ENCODE assay signal across 17 cellular contexts in genomic region chr2:213166109-213166508, GRCh38. TPM values are rescaled to one million over a fixed set of nuclear protein-coding genes. Genes with fewer than 3 reads are reported as not detected.
A peak's percentile ranks its signal among the peaks of the same experiment; 100 is the strongest.
DNase-seq lines count a peak whose midpoint lies in the region; ATAC-seq and TF ChIP-seq lines count a peak whose summit lies in the region.
"Had no signal": no experiment of that assay in that cellular context is flagged by ENCODE, and none has a peak within 500 bp of the region (broad histone marks: within the 10 kb centered on the region; RNA-seq: fewer than 3 reads in every experiment).

No MANE protein-coding gene starts in this region.

- peaks cover 4% of the 10 kb centered on the region for H3K36me3 Mint-ChIP-seq in T-helper 17 cell (ENCODE audit: low read depth)
- H3K36me3 Mint-ChIP-seq in nephron progenitor cell (ENCODE audit: low read depth), result no peaks in the 10 kb centered on the region
- H3K36me3 Mint-ChIP-seq: CD4-positive, alpha-beta memory T cell had no signal

- H3K36me3 ChIP-seq in mammary epithelial cell (ENCODE audit: insufficient read depth, low read length), result peaks cover 2% of the 10 kb centered on the region
- no peaks in the 10 kb centered on the region for H3K36me3 ChIP-seq in mucosa of descending colon (ENCODE audit: low read depth)
- H3K36me3 ChIP-seq: heart right ventricle, right lobe of liver had no signal

- BruUV-seq in mammary epithelial cell (replicated peaks; lab: Mats Ljungman, UMichigan), result no TSS peak

- H3K27me3 Mint-ChIP-seq in T-helper 17 cell (peaks cover 5% of the 10 kb centered on the region), nephron progenitor cell (ENCODE audit: low read depth, poor library complexity) (no peaks in the 10 kb centered on the region)
- H3K27me3 Mint-ChIP-seq: activated naive CD8-positive, alpha-beta T cell treated with anti-CD3 and anti-CD28 coated beads, Interleukin-2, amount 50 U/mL, for 24 hours had no signal

- no peak overlapping the region for H3K9ac ChIP-seq in mammary epithelial cell (ENCODE audit: insufficient read depth, low read length)

- H3K4me3 ChIP-seq in mammary epithelial cell (replicated peaks in 1 of 3; ENCODE audit: insufficient read depth in 1 of 3, low read depth in 2 of 3, low read length in 3 of 3), result no peak overlapping the region
- H3K4me3 ChIP-seq in mucosa of descending colon, result no peak overlapping the region
- H3K4me3 ChIP-seq: heart right ventricle, right lobe of liver had no signal

- H3K4me1 Mint-ChIP-seq in T-helper 17 cell (no peaks in the 10 kb centered on the region), nephron progenitor cell (no peaks in the 10 kb centered on the region)
- H3K4me1 Mint-ChIP-seq: activated naive CD8-positive, alpha-beta T cell treated with anti-CD3 and anti-CD28 coated beads, Interleukin-2, amount 50 U/mL, for 24 hours; CD4-positive, alpha-beta memory T cell had no signal

- ATAC-seq in GM18517 (IDR thresholded peaks at IDR 0.05; ENCODE audit: unreplicated experiment) (peak; percentile 99), GM21423 (IDR thresholded peaks at IDR 0.05; ENCODE audit: unreplicated experiment) (peak; percentile 97), HG03060 (IDR thresholded peaks at IDR 0.05; ENCODE audit: low read depth, unreplicated experiment) (peak; percentile 99), T-helper 17 cell (peak; percentile 25), mucosa of descending colon (no peak)
- ATAC-seq: activated naive CD8-positive, alpha-beta T cell treated with anti-CD3 and anti-CD28 coated beads, Interleukin-2, amount 50 U/mL, for 24 hours; heart right ventricle; right lobe of liver had no signal

- dilution Hi-C loops in mammary epithelial cell (cut with HindIII; ENCODE audit: low sequenced_read_pairs), result no loop called here

- intact Hi-C loops in mammary epithelial cell (cut with micrococcal nuclease) (no loop called here), mucosa of descending colon (cut with DNase I, micrococcal nuclease) (no loop called here)

- H3K27ac Mint-ChIP-seq in T-helper 17 cell (no peak overlapping the region), nephron progenitor cell (no peak overlapping the region)
- H3K27ac Mint-ChIP-seq: activated naive CD8-positive, alpha-beta T cell treated with anti-CD3 and anti-CD28 coated beads, Interleukin-2, amount 50 U/mL, for 24 hours; CD4-positive, alpha-beta memory T cell had no signal

- DNase-seq in T-helper 17 cell (no peak), mammary epithelial cell (no peak), mucosa of descending colon (no peak), NOMO-1 treated with dmso at 0.1 percent for 144 hours (lab: John Stamatoyannopoulos, UW; ENCODE audit: unreplicated experiment) (no peak), nephron progenitor cell (no peak)
- DNase-seq: activated CD4-positive, alpha-beta T cell treated with anti-CD3 and anti-CD28 coated beads, Interleukin-2, amount 50 U/mL, for 1 hour; activated naive CD8-positive, alpha-beta T cell treated with anti-CD3 and anti-CD28 coated beads, Interleukin-2, amount 50 U/mL, for 24 hours; CD4-positive, alpha-beta memory T cell; heart right ventricle; IMR-90; midbrain; NCI-H2107; right lobe of liver; SHP77 treated with DMSO at 0.1 percent for 48 hours had no signal

- H3K4me2 ChIP-seq in mammary epithelial cell (ENCODE audit: insufficient read depth, low read depth, low read length), result no peak overlapping the region

- H3K4me3 Mint-ChIP-seq in T-helper 17 cell (no peak overlapping the region), nephron progenitor cell (no peak overlapping the region)
- H3K4me3 Mint-ChIP-seq: activated naive CD8-positive, alpha-beta T cell treated with anti-CD3 and anti-CD28 coated beads, Interleukin-2, amount 50 U/mL, for 24 hours; CD4-positive, alpha-beta memory T cell had no signal

- H3K27ac ChIP-seq in mammary epithelial cell (ENCODE audit: insufficient read depth, low read depth, low read length), result no peak overlapping the region
- H3K27ac ChIP-seq: heart right ventricle, right lobe of liver had no signal

- H4K20me1 ChIP-seq in mammary epithelial cell (ENCODE audit: insufficient read depth, low read length), result no peaks in the 10 kb centered on the region

- TF ChIP-seq CTCF in mammary epithelial cell (conservative IDR thresholded peaks at IDR 0.05 in 1 of 2, IDR thresholded peaks at IDR 0.05 in 1 of 2; ENCODE audit: extremely low read depth in 1 of 2, insufficient read depth in 1 of 2, low read depth in 1 of 2, low read length in 2 of 2) (no peak), mucosa of descending colon (IDR thresholded peaks at IDR 0.05) (no peak), nephron progenitor cell (IDR thresholded peaks at IDR 0.05) (no peak)

- H3K9me3 ChIP-seq in T-helper 17 cell (ENCODE audit: control insufficient read depth, low read length, poor library complexity, severe bottlenecking), result no peaks in the 10 kb centered on the region
- no peaks in the 10 kb centered on the region for H3K9me3 ChIP-seq in mammary epithelial cell (replicated peaks; ENCODE audit: insufficient read depth, low read length)
- no peaks in the 10 kb centered on the region for H3K9me3 ChIP-seq in mucosa of descending colon
- H3K9me3 ChIP-seq: heart right ventricle, right lobe of liver had no signal

- H2AFZ ChIP-seq in mammary epithelial cell (ENCODE audit: low read depth, low read length), result no peak overlapping the region

- H3K4me1 ChIP-seq in mammary epithelial cell (ENCODE audit: insufficient read depth, low read length), result peaks cover 12% of the 10 kb centered on the region
- no peaks in the 10 kb centered on the region for H3K4me1 ChIP-seq in mucosa of descending colon (ENCODE audit: low read depth)
- H3K4me1 ChIP-seq: heart right ventricle, right lobe of liver had no signal

- in situ Hi-C loops in mammary epithelial cell (cut with MboI; ENCODE audit: low sequenced_read_pairs in 2 of 2), result loop anchor here in 1 of 2 donors (10.0 kb wide), 2 partner anchors 391 to 571 kb away; no protein-coding TSS in a partner anchor

- no peaks in the 10 kb centered on the region for H3K9me3 Mint-ChIP-seq in nephron progenitor cell
- H3K9me3 Mint-ChIP-seq: activated naive CD8-positive, alpha-beta T cell treated with anti-CD3 and anti-CD28 coated beads, Interleukin-2, amount 50 U/mL, for 24 hours had no signal

- H3K79me2 ChIP-seq in mammary epithelial cell (ENCODE audit: insufficient read depth, low read length), result no peaks in the 10 kb centered on the region

- no peaks in the 10 kb centered on the region for H3K27me3 ChIP-seq in mammary epithelial cell (ENCODE audit: insufficient read depth, low read length)
- H3K27me3 ChIP-seq: heart right ventricle, right lobe of liver had no signal

- CTCF ChIA-PET in mammary epithelial cell (lab: Charles Lee; ENCODE audit: low non-redundant PET), result no interaction called here

RNA-seq across cellular contexts. Expression of gene IKZF2, which starts 14.7 kb away (rescaled TPM):
- total RNA-seq in T-helper 17 cell (10 to 100 TPM; 11.9 to 23.9 TPM), mammary epithelial cell (10 to 100 TPM; 17.3 to 27.9 TPM), mucosa of descending colon (10 to 100 TPM in 1 of 3 donors, 1 to 10 TPM in 2; 5.6 to 11.1 (median 8.6) TPM)
- 6.4 TPM for polyA plus RNA-seq in mammary epithelial cell
- polyA minus RNA-seq in mammary epithelial cell, result 2.6 TPM
